12 cellular contexts compared by ENCODE assay signal in the genomic region with DNA sequence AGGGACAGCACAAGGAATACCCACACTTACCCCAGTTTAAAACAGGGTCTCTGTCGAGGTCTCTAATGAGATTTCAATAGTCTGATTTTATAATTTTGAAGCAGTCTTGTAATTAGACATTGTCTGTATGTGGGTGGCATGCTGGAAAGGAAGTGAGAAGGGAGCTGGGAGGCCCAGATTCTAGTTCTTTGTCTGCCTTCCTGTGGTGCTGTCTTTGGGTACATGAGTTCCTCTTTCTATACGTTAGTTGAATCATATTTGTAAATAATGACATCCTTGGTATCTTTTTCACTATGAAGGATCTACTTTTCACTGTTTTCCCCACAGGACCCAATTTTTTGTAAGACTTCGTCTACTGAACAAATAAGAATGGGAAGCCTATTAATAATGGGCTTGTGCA. TPM values are rescaled to one million over a fixed set of nuclear protein-coding genes. Genes with fewer than 3 reads are reported as not detected.
DNase-seq lines count a peak whose midpoint lies in the region; ATAC-seq, FAIRE-seq and TF ChIP-seq lines count a peak whose summit lies in the region.
"Had no signal": no experiment of that assay in that cellular context is flagged by ENCODE, and none has a peak within 500 bp of the region (broad histone marks: within the 10 kb centered on the region; RNA-seq: fewer than 3 reads in every experiment).

No MANE protein-coding gene starts in this region.

- FAIRE-seq in GM12878 (lab: Jason Lieb, UNC): no peak
- no peak for FAIRE-seq in frontal cortex (lab: Jason Lieb, UNC)

- no peak overlapping the region; the same call in 1 of the 2 replicates for H3K27ac ChIP-seq in GM12878 (ENCODE audit: control insufficient read depth, insufficient read depth)

- POLR2A ChIA-PET in GM12878 (lab: Charles Lee): no interaction called here

- CTCF ChIA-PET in GM12878 (lab: Yijun Ruan, JAX): interaction anchor here (1.2 to 2.8 kb wide), 6 partner anchors 9 to 115 kb away, joined by 3 to 42 read pairs (median 6); no protein-coding TSS in a partner anchor

- no peak overlapping the region; the same call in 1 of the 2 replicates for H2AFZ ChIP-seq in GM12878 (ENCODE audit: control insufficient read depth, low read depth, low read length)

- in situ Hi-C loops in GM12878 (cut with MboI): loop anchor here (5.0 to 25.0 kb wide), 2 partner anchors 75 to 845 kb away; no protein-coding TSS in a partner anchor

- H3K9ac ChIP-seq in GM12878 (ENCODE audit: control insufficient read depth, insufficient read depth, low read length): no peak overlapping the region

- H4K20me1 ChIP-seq in GM12878 (ENCODE audit: control insufficient read depth, insufficient read depth): no peaks in the 10 kb centered on the region

- TF ChIP-seq RAD21 in GM12878 (IDR thresholded peaks at IDR 0.05; ENCODE audit: insufficient read depth, low read depth, low read length): no peak

- ATAC-seq in GM18867 (IDR thresholded peaks at IDR 0.05; ENCODE audit: unreplicated experiment) (peak; percentile 85), GM21717 (IDR thresholded peaks at IDR 0.05; ENCODE audit: unreplicated experiment) (peak; percentile 94), HG03378 (IDR thresholded peaks at IDR 0.05; ENCODE audit: unreplicated experiment) (peak; percentile 95), GM12878 (peak; percentile 89)
- ATAC-seq: left ventricle myocardium superior had no signal

- BruUV-seq in GM12878 (replicated peaks; lab: Mats Ljungman, UMichigan): no TSS peak

- RAD21 ChIA-PET in GM12878 (lab: Charles Lee; ENCODE audit: unreplicated experiment): interaction anchor here (1.1 to 4.7 kb wide), 6 partner anchors 10 to 114 kb away, joined by 4 to 30 read pairs (median 6); no protein-coding TSS in a partner anchor

- H3K36me3 ChIP-seq in GM12878 (ENCODE audit: control insufficient read depth in 2 of 2, insufficient read depth in 2 of 2, low read length in 1 of 2): no peaks in the 10 kb centered on the region

- H3K27me3 ChIP-seq in GM12878 (replicated peaks in 1 of 2; ENCODE audit: control insufficient read depth in 2 of 2, insufficient read depth in 2 of 2, low read length in 1 of 2): no peaks in the 10 kb centered on the region

- no peaks in the 10 kb centered on the region for H3K79me2 ChIP-seq in GM12878 (ENCODE audit: control insufficient read depth, insufficient read depth, low read length)

- H3K4me3 ChIP-seq in GM12878: no peak overlapping the region

- SMC1A ChIA-PET in GM12878 (lab: Charles Lee; ENCODE audit: uncharacterized antibody, unreplicated experiment): interaction anchor here (0.7 to 3.0 kb wide), 16 partner anchors 9 to 204 kb away, joined by 3 to 34 read pairs (median 3); no protein-coding TSS in a partner anchor

- WGBS in GM12878 (ENCODE audit: insufficient coverage, insufficient replicate concordance, low lambda C conversion rate, missing lambda C conversion rate): 2% methylated on average over 3 of the region's 3 CpGs

- peaks cover 26% of the 10 kb centered on the region for H3K4me1 ChIP-seq in GM12878 (ENCODE audit: control insufficient read depth, insufficient read depth, low read length)

- DNase-seq in GM12878 (ENCODE audit: low read depth, low spot score) (peak; percentile 72), frontal cortex (ENCODE audit: low spot score in 2 of 2) (no peak), cortex of kidney (lab: John Stamatoyannopoulos, UW) (no peak), head of caudate nucleus (no peak), NCI-H82 (lab: John Stamatoyannopoulos, UW) (no peak)
- DNase-seq: activated CD4-positive, alpha-beta T cell treated with anti-CD3 and anti-CD28 coated beads for 4 hours; DND-41; left ventricle myocardium superior; NCI-H774 had no signal

- TF ChIP-seq EP300 in GM12878 (IDR thresholded peaks at IDR 0.05; ENCODE audit: borderline replicate concordance in 1 of 2, control insufficient read depth in 1 of 2, low read depth in 2 of 2, low read length in 2 of 2): peak; percentile 85 to 99; a peak in 3 of 4 replicates

- H3K4me2 ChIP-seq in GM12878 (ENCODE audit: control insufficient read depth, insufficient read depth): peak overlapping the region; percentile 44

- intact Hi-C loops in GM12878 (cut with micrococcal nuclease; ENCODE audit: unreplicated experiment) (no loop called here), head of caudate nucleus (cut with DNase I) (no loop called here)

- no peak for TF ChIP-seq POLR2A in GM12878 (IDR thresholded peaks at IDR 0.05; ENCODE audit: low read depth, low read length)

- no peaks in the 10 kb centered on the region for H3K9me3 ChIP-seq in GM12878 (replicated peaks; ENCODE audit: control insufficient read depth, insufficient read depth, low read length)

- TF ChIP-seq CTCF in GM12878 (IDR thresholded peaks at IDR 0.05 in 2 of 3, conservative IDR thresholded peaks at IDR 0.05 in 1 of 3; ENCODE audit: control insufficient read depth in 2 of 3, extremely low read depth in 1 of 3, insufficient read depth in 1 of 3, low read depth in 3 of 3, low read length in 3 of 3): no peak

TF ChIP-seq in GM12878, 131 proteins besides CTCF, POLR2A, EP300 and RAD21 (continues in another document):
- TF ChIP-seq USF2 (IDR thresholded peaks at IDR 0.05; ENCODE audit: borderline replicate concordance, low read depth, low read length): no peak
- TF ChIP-seq ZNF592 (IDR thresholded peaks at IDR 0.05): no peak
- TF ChIP-seq MEF2B (IDR thresholded peaks at IDR 0.05; ENCODE audit: partially characterized antibody, poor library complexity, severe bottlenecking): peak; percentile 61
- no peak for TF ChIP-seq WRNIP1 (IDR thresholded peaks at IDR 0.05; ENCODE audit: borderline replicate concordance, low read depth, low read length)
- TF ChIP-seq NFXL1 (IDR thresholded peaks at IDR 0.05; ENCODE audit: borderline replicate concordance): no peak
- TF ChIP-seq HDAC2 (IDR thresholded peaks at IDR 0.05): no peak
- TF ChIP-seq, protein P1, sequence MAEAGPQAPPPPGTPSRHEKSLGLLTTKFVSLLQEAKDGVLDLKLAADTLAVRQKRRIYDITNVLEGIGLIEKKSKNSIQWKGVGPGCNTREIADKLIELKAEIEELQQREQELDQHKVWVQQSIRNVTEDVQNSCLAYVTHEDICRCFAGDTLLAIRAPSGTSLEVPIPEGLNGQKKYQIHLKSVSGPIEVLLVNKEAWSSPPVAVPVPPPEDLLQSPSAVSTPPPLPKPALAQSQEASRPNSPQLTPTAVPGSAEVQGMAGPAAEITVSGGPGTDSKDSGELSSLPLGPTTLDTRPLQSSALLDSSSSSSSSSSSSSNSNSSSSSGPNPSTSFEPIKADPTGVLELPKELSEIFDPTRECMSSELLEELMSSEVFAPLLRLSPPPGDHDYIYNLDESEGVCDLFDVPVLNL (IDR thresholded peaks at IDR 0.05; ENCODE audit: low read depth, low read length): no peak

RNA-seq across cellular contexts. Expression of gene TENM4, which starts 42.0 kb away (rescaled TPM):
- 0.02 and 1.0 TPM in 2 replicates for total RNA-seq in GM12878 (2013; cell fraction: nucleolus; rRNA removed)
- total RNA-seq in GM12878 (2014; rRNA removed): 0.06 TPM in 1 of 2 replicates, not detected in the other
- not detected in 2 replicates for total RNA-seq in GM12878 (2014; rRNA removed; fragmentation: Illumina TruSeq; extraction: Trizol)
- total RNA-seq in GM12878 (2021): 0.03 TPM in 2 replicates
- polyA plus RNA-seq in GM12878 (2011; ENCODE audit: low read depth): not detected
- 0.12 and 0.23 TPM in 2 replicates for polyA plus RNA-seq in GM12878 (2011; rRNA removed)
- polyA plus RNA-seq in GM12878 (2011; cell fraction: cytosol; rRNA removed): 0.02 and 0.06 TPM in 2 replicates
- 0.12 and 0.39 TPM in 2 replicates for polyA plus RNA-seq in GM12878 (2011; cell fraction: nucleus; rRNA removed)
- polyA plus RNA-seq in GM12878 (2012): 0.01 TPM in 1 of 2 replicates, not detected in the other
- polyA plus RNA-seq in GM12878 (2014; fragmentation: Illumina TruSeq; extraction: Trizol): not detected in 2 replicates
- not detected for polyA plus RNA-seq in GM12878 (2014; fragmentation: Nextera tagmentation; extraction: Ambion mirVana)
- polyA plus RNA-seq in GM12878 (2014; rRNA removed): not detected in 2 replicates
- not detected for polyA plus RNA-seq in GM12878 (2016; fragmentation: Nextera tagmentation; extraction: Ambion mirVana)
- polyA minus RNA-seq in GM12878 (2011; rRNA and poly(A)+ RNA removed): 0.05 and 0.07 TPM in 2 replicates
- 0.21 TPM in 1 of 2 replicates, not detected in the other for polyA minus RNA-seq in GM12878 (2011; cell fraction: cytosol; rRNA and poly(A)+ RNA removed)
- 0.24 and 0.67 TPM in 2 replicates for polyA minus RNA-seq in GM12878 (2011; cell fraction: nucleus; rRNA and poly(A)+ RNA removed)
- total RNA-seq in frontal cortex: 55.0 TPM

Comparison
In these comparisons a context has a peak if more than half of its experiments do, and no peak if none do; other contexts are left out.
1. RNA of gene TENM4, which starts 42.0 kb away (total RNA-seq): 55.0 TPM in frontal cortex (single experiment); 0.02 to 1.0 TPM in GM12878; every median in the first group is over 10 times any median in the second.
2. Peak in every context shown above with its lines, with median percentiles within 50 percentile points of each other: ATAC-seq.